In genomic region chr12:111546758-111547383, GRCh38 we compare ENCODE assay signal across 1 cellular context.
TF ChIP-seq lines count a peak whose summit lies in the region.

No MANE protein-coding gene starts in this region.

TF ChIP-seq in K562, 482 proteins besides CTCF, POLR2A, EP300 and RAD21 (continued from another document):
- TF ChIP-seq, protein P1, sequence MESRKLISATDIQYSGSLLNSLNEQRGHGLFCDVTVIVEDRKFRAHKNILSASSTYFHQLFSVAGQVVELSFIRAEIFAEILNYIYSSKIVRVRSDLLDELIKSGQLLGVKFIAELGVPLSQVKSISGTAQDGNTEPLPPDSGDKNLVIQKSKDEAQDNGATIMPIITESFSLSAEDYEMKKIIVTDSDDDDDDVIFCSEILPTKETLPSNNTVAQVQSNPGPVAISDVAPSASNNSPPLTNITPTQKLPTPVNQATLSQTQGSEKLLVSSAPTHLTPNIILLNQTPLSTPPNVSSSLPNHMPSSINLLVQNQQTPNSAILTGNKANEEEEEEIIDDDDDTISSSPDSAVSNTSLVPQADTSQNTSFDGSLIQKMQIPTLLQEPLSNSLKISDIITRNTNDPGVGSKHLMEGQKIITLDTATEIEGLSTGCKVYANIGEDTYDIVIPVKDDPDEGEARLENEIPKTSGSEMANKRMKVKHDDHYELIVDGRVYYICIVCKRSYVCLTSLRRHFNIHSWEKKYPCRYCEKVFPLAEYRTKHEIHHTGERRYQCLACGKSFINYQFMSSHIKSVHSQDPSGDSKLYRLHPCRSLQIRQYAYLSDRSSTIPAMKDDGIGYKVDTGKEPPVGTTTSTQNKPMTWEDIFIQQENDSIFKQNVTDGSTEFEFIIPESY (CRISPR knock-in tag; IDR thresholded peaks at IDR 0.05) = no peak
- no peak for TF ChIP-seq NR2C1 (IDR thresholded peaks at IDR 0.05)
- no peak for TF ChIP-seq NR2C1 (tag; IDR thresholded peaks at IDR 0.05)
- no peak for TF ChIP-seq FOXK1 (CRISPR knock-in tag; IDR thresholded peaks at IDR 0.05; ENCODE audit: borderline replicate concordance)
- no peak for TF ChIP-seq ZNF77 (CRISPR knock-in tag; IDR thresholded peaks at IDR 0.05)
- TF ChIP-seq SRSF3 (IDR thresholded peaks at IDR 0.05; ENCODE audit: insufficient read depth, low read length) = no peak
